20 cellular contexts compared by ENCODE assay signal in the genomic region with DNA sequence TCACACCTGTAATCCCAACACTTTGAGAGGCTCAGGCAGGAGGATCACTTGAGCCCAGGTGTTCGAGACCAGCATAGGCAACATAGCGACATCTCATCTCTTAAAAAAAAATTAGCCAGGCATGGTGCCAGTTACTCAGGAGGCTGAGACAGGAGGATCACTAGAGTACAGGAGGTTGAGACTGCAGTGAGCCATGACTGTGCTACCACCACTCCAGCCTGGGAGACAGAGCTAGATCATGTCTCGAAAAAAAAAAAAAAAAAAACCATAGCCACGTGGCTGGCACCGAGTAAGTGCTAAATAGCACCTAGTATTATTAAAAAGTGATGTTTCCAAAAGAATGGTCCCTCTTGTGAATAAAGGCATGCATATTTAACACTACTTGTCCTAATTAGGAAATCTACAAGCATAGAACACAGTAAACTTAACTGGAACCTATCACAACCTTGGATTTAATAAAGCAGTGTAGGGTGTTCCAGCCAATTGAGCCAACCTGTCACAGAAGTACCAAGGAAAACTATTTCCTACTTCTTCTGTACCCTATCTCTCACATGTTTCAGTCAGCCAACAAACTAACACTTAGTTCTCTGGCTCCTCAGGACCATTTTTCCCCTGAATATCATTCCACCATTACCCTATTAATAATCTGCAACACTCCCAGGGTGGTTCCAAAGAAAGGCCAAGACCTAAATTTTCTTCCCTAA. TPM values are rescaled to one million over a fixed set of nuclear protein-coding genes. Genes with fewer than 3 reads are reported as not detected.
DNase-seq lines count a peak whose midpoint lies in the region; ATAC-seq and TF ChIP-seq lines count a peak whose summit lies in the region.
"Had no signal": no experiment of that assay in that cellular context is flagged by ENCODE, and none has a peak within 500 bp of the region (broad histone marks: within the 10 kb centered on the region; RNA-seq: fewer than 3 reads in every experiment).

No MANE protein-coding gene starts in this region.

- no peaks in the 10 kb centered on the region for H3K27me3 ChIP-seq in HCT116 (ENCODE audit: insufficient read depth, low read length)
- H3K27me3 ChIP-seq: neutrophil, Peyer's patch, sigmoid colon had no signal

- no peak overlapping the region for H2AFZ ChIP-seq in HCT116 (ENCODE audit: low read depth, low read length, poor library complexity, severe bottlenecking)
- H2AFZ ChIP-seq: GM23338 had no signal

- H3K4me2 ChIP-seq in HCT116 (ENCODE audit: low read length) = no peak overlapping the region
- H3K4me2 ChIP-seq: GM23338 had no signal

- RAD21 ChIA-PET in HCT116 (lab: Charles Lee; ENCODE audit: low non-redundant PET in 1 of 2, low total read pairs in 2 of 2, uncharacterized antibody in 2 of 2, unreplicated experiment in 2 of 2) = no interaction called here

- H4K20me1 ChIP-seq in HCT116 (ENCODE audit: insufficient read depth) = peaks cover 22% of the 10 kb centered on the region; the same call in 1 of the 2 replicates

- H3K4me3 ChIP-seq in HCT116 (replicated peaks in 1 of 2; ENCODE audit: low read depth in 1 of 2, low read length in 2 of 2) = no peak overlapping the region
- H3K4me3 ChIP-seq: GM23338, Peyer's patch, sigmoid colon had no signal

- TF ChIP-seq POLR2A in HCT116 (IDR thresholded peaks at IDR 0.05; ENCODE audit: borderline replicate concordance, extremely low read depth, insufficient read depth, insufficient read length) = no peak

- intact Hi-C loops in CD14-positive monocyte (cut with micrococcal nuclease) = loop anchor here in 1 of 2 donors (5.0 kb wide), 1 partner anchor 39 kb away; no protein-coding TSS in a partner anchor
- intact Hi-C loops in HCT116 (cut with micrococcal nuclease) = no loop called here

- TF ChIP-seq CTCF in CD14-positive monocyte (IDR thresholded peaks at IDR 0.05) (no peak), HCT116 (IDR thresholded peaks at IDR 0.05 in 2 of 3, conservative IDR thresholded peaks at IDR 0.05 in 1 of 3; ENCODE audit: borderline replicate concordance in 1 of 3, insufficient read depth in 1 of 3, low read depth in 2 of 3, low read length in 2 of 3) (no peak), brain (conservative IDR thresholded peaks at IDR 0.05) (no peak), neural crest cell (conservative IDR thresholded peaks at IDR 0.05) (no peak)

- H3K9me2 ChIP-seq in HCT116 (ENCODE audit: insufficient read depth) = no peaks in the 10 kb centered on the region

- TSS peak; percentile 2 for BruUV-seq in HCT116 (replicated peaks; lab: Mats Ljungman, UMichigan)

- peaks cover 5 to 37% of the 10 kb centered on the region in 2 donors for H3K36me3 Mint-ChIP-seq in CD14-positive monocyte
- peaks cover 66% of the 10 kb centered on the region for H3K36me3 Mint-ChIP-seq in brain
- H3K36me3 Mint-ChIP-seq in neural crest cell (ENCODE audit: low read depth) = no peaks in the 10 kb centered on the region

- H3K27me3 Mint-ChIP-seq in CD14-positive monocyte (ENCODE audit: low read depth in 3 of 3) (peaks cover 0 to 2% (median 0%) of the 10 kb centered on the region in 3 donors), brain (peaks cover 4% of the 10 kb centered on the region), neural crest cell (ENCODE audit: low read depth) (no peaks in the 10 kb centered on the region)

- peaks cover 54% of the 10 kb centered on the region for H3K4me1 Mint-ChIP-seq in CD14-positive monocyte
- H3K4me1 Mint-ChIP-seq in brain = peaks cover 49% of the 10 kb centered on the region
- H3K4me1 Mint-ChIP-seq in neural crest cell = peaks cover 23% of the 10 kb centered on the region

- H3K4me3 Mint-ChIP-seq in CD14-positive monocyte = no peak overlapping the region
- peak overlapping the region in 3 of 5 experiments; percentile 27 to 62 (median 56) for H3K4me3 Mint-ChIP-seq in brain
- peak overlapping the region; percentile 10 for H3K4me3 Mint-ChIP-seq in neural crest cell
- H3K4me3 Mint-ChIP-seq: GM23338 had no signal

- TF ChIP-seq RAD21 in HCT116 (IDR thresholded peaks at IDR 0.05; ENCODE audit: low read depth) = no peak

- no peak for DNase-seq in CD14-positive monocyte (ENCODE audit: low spot score)
- DNase-seq in HCT116 (ENCODE audit: low read depth, low spot score) = no peak
- DNase-seq in neural crest cell (ENCODE audit: low read depth, low spot score) = no peak
- no peak for DNase-seq in activated effector memory CD4-positive, alpha-beta T cell treated with Interleukin-2 at 50 U/mL for 16 hours
- no peak for DNase-seq in cortex of kidney (lab: John Stamatoyannopoulos, UW)
- DNase-seq: activated CD4-positive, alpha-beta T cell treated with anti-CD3 and anti-CD28 coated beads, Interleukin-2, amount 50 U/mL, for 1 hour; activated T-cell treated with anti-CD3 and anti-CD28 coated beads, Interleukin-2, amount 50 U/mL, for 48 hours; AML-193; caudate nucleus; effector CD4-positive, alpha-beta T cell; islet precursor cell; Kasumi-1; NCI-H1417 treated with DMSO at 0.1 percent for 48 hours; Peyer's patch; sigmoid colon; stimulated activated CD4-positive, alpha-beta T cell treated with anti-CD3 and anti-CD28 coated beads, Interleukin-1b, Interleukin-23, amount 100 ng/mL, for 48 hours had no signal

- H3K4me1 ChIP-seq in HCT116 (ENCODE audit: control insufficient read depth in 1 of 2, insufficient read depth in 2 of 2, low read length in 2 of 2) = peaks cover 15 to 22% of the 10 kb centered on the region in 2 experiments

- H3K36me3 ChIP-seq in HCT116 (ENCODE audit: control insufficient read depth in 1 of 2, insufficient read depth in 2 of 2, low read length in 2 of 2) = no peaks in the 10 kb centered on the region
- H3K36me3 ChIP-seq: neutrophil, Peyer's patch, sigmoid colon had no signal

- no peaks in the 10 kb centered on the region for H3K9me3 ChIP-seq in HCT116 (ENCODE audit: control insufficient read depth in 1 of 2, insufficient read depth in 1 of 2, low read depth in 1 of 2, low read length in 2 of 2)
- H3K9me3 ChIP-seq: neutrophil, Peyer's patch, sigmoid colon had no signal

- H3K27ac ChIP-seq in HCT116 (ENCODE audit: low read depth, low read length) = no peak overlapping the region
- H3K27ac ChIP-seq: neutrophil, Peyer's patch had no signal

- CTCF ChIA-PET in HCT116 (lab: Charles Lee) = interaction anchor here (1.2 kb wide), 1 partner anchor 12 kb away, joined by 4 read pairs; no protein-coding TSS in a partner anchor

- H3K79me2 ChIP-seq in HCT116 (ENCODE audit: insufficient read depth, low read length) = peaks cover 100% of the 10 kb centered on the region

- H3K27ac Mint-ChIP-seq in CD14-positive monocyte (peak overlapping the region in 4 of 7 donors; percentile 3 to 58 (median 53)), brain (peak overlapping the region in 4 of 5 experiments; percentile 23 to 87 (median 44)), neural crest cell (ENCODE audit: unreplicated experiment) (peak overlapping the region; percentile 28)
- H3K27ac Mint-ChIP-seq: GM23338 had no signal

- ATAC-seq in HCT116 (no peak), esophagus mucosa (no peak)
- ATAC-seq: GM23338 had no signal

- H3K9me3 Mint-ChIP-seq in CD14-positive monocyte = peaks cover 0 to 1% (median 0%) of the 10 kb centered on the region in 7 donors
- peaks cover 0 to 4% (median 0%) of the 10 kb centered on the region in 5 experiments for H3K9me3 Mint-ChIP-seq in brain
- no peaks in the 10 kb centered on the region for H3K9me3 Mint-ChIP-seq in neural crest cell
- H3K9me3 Mint-ChIP-seq: GM23338 had no signal

- POLR2A ChIA-PET in HCT116 (lab: Charles Lee) = interaction anchor here (3.3 kb wide), 1 partner anchor 9 kb away, joined by 12 read pairs; the partner anchor contains the start of gene RAB1A

- no peak overlapping the region for H3K9ac ChIP-seq in HCT116 (ENCODE audit: low read length)

TF ChIP-seq in HCT116, 20 proteins besides CTCF, POLR2A, EP300 and RAD21 (continues in another document):
- TF ChIP-seq YY1 (IDR thresholded peaks at IDR 0.05; ENCODE audit: extremely low read depth, insufficient replicate concordance, low read depth, low read length) (no peak), ZFX (IDR thresholded peaks at IDR 0.05) (no peak), SIN3A (IDR thresholded peaks at IDR 0.05; ENCODE audit: low read depth) (no peak), JUND (IDR thresholded peaks at IDR 0.05) (no peak), SP1 (IDR thresholded peaks at IDR 0.05; ENCODE audit: low read depth) (no peak), SRF (IDR thresholded peaks at IDR 0.05; ENCODE audit: low read depth) (no peak), CEBPB (IDR thresholded peaks at IDR 0.05; ENCODE audit: low read depth) (no peak), EGR1 (IDR thresholded peaks at IDR 0.05; ENCODE audit: low read depth) (no peak), MAX (IDR thresholded peaks at IDR 0.05) (no peak), ELF1 (IDR thresholded peaks at IDR 0.05; ENCODE audit: borderline replicate concordance, low read depth) (no peak), TCF7L2 (IDR thresholded peaks at IDR 0.05; ENCODE audit: borderline replicate concordance, extremely low read depth, insufficient read depth, insufficient read length) (no peak)
- TF ChIP-seq, protein P1, sequence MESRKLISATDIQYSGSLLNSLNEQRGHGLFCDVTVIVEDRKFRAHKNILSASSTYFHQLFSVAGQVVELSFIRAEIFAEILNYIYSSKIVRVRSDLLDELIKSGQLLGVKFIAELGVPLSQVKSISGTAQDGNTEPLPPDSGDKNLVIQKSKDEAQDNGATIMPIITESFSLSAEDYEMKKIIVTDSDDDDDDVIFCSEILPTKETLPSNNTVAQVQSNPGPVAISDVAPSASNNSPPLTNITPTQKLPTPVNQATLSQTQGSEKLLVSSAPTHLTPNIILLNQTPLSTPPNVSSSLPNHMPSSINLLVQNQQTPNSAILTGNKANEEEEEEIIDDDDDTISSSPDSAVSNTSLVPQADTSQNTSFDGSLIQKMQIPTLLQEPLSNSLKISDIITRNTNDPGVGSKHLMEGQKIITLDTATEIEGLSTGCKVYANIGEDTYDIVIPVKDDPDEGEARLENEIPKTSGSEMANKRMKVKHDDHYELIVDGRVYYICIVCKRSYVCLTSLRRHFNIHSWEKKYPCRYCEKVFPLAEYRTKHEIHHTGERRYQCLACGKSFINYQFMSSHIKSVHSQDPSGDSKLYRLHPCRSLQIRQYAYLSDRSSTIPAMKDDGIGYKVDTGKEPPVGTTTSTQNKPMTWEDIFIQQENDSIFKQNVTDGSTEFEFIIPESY (IDR thresholded peaks at IDR 0.05; ENCODE audit: extremely low read depth, insufficient replicate concordance, low read length) = no peak
- TF ChIP-seq, protein P2, sequence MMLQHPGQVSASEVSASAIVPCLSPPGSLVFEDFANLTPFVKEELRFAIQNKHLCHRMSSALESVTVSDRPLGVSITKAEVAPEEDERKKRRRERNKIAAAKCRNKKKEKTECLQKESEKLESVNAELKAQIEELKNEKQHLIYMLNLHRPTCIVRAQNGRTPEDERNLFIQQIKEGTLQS (IDR thresholded peaks at IDR 0.05) = no peak

RNA-seq across cellular contexts. Expression of gene RAB1A, which starts 8.8 kb away (rescaled TPM):
- 100 to 1,000 TPM; 110 to 124 TPM for polyA plus RNA-seq in CD14-positive monocyte
- total RNA-seq in HCT116 (2021; ENCODE audit: unreplicated experiment) = 131 TPM
- 116 and 117 TPM in 2 replicates for polyA plus RNA-seq in HCT116 (2012)
- 64.4 TPM for polyA plus RNA-seq in brain (ENCODE audit: insufficient read depth, low read depth, low replicate concordance)
- total RNA-seq in neural crest cell = 110 and 113 TPM in 2 replicates
- total RNA-seq in esophagus mucosa = 113 TPM

Comparison
In these comparisons a context has a peak if more than half of its experiments do, and no peak if none do; other contexts are left out.
1. H3K4me3 Mint-ChIP-seq: peak in brain (3 of 5) and neural crest cell (single experiment); none in CD14-positive monocyte (0 of 2).
2. Peak in every context shown above with its lines, with median percentiles within 50 percentile points of each other: H3K27ac Mint-ChIP-seq.